ENCODE assay signal across 25 cellular contexts in genomic region chr5:56361398-56361797, GRCh38.
"Had no signal": no experiment of that assay in that cellular context is flagged by ENCODE, and none has a peak within 500 bp of the region (broad histone marks: within the 10 kb centered on the region; RNA-seq: fewer than 3 reads in every experiment).

No MANE protein-coding gene starts in this region.

- FAIRE-seq: pancreas, small intestine had no signal

- H3K27ac ChIP-seq: hepatocyte, left ventricle myocardium inferior, pancreas, prostate gland, sigmoid colon, tibial nerve, uterus had no signal

- H3K4me1 Mint-ChIP-seq: natural killer cell had no signal

- H3K4me2 ChIP-seq: hepatocyte had no signal

- H3K9me3 ChIP-seq: left ventricle myocardium inferior, pancreas, prostate gland, sigmoid colon, tibial nerve, uterus had no signal

- DNase-seq: islet precursor cell; left ventricle myocardium inferior; natural killer cell; nucleus accumbens; pancreas; posterior cingulate gyrus; retina; right cardiac atrium; sigmoid colon; small intestine; stimulated activated CD4-positive, alpha-beta T cell treated with anti-CD3 and anti-CD28 coated beads, Interleukin-1b, Interleukin-23, amount 100 ng/mL, for 48 hours; stimulated activated CD4-positive, alpha-beta T cell treated with anti-CD3 and anti-CD28 coated beads, Interleukin-2, amount 100 ng/mL, for 48 hours; stimulated activated CD4-positive, alpha-beta T cell treated with anti-CD3 and anti-CD28 coated beads, Interleukin-4, amount 100 ng/mL, for 4 hours; stimulated activated CD8-positive, alpha-beta memory T cell treated with anti-CD3 and anti-CD28 coated beads, Interleukin-4, amount 100 ng/mL, for 48 hours; stimulated activated naive CD4-positive, alpha-beta T cell treated with Interleukin-2 at 50 U/mL for 16 hours; stimulated activated naive CD8-positive, alpha-beta T cell treated with anti-CD3 and anti-CD28 coated beads, Interleukin-15, amount 100 ng/mL, for 72 hours; substantia nigra; uterus had no signal

- H3K4me3 Mint-ChIP-seq: natural killer cell; neural crest cell; stimulated activated memory B cell treated with anti-CD40 and anti-IgM and Interleukin-4, amounts not matched to agents 10 μg/mL and 1 μg/mL and 100 μg/mL, for 72 hours; stimulated activated naive CD8-positive, alpha-beta T cell treated with anti-CD3 and anti-CD28 coated beads, Interleukin-15, amount 100 ng/mL, for 72 hours; type B pancreatic cell had no signal

- ATAC-seq: natural killer cell; pancreas; right cardiac atrium; stimulated activated memory B cell treated with anti-CD40 and anti-IgM and Interleukin-4, amounts not matched to agents 10 μg/mL and 1 μg/mL and 100 μg/mL, for 72 hours; stimulated activated naive CD8-positive, alpha-beta T cell treated with anti-CD3 and anti-CD28 coated beads, Interleukin-15, amount 100 ng/mL, for 72 hours had no signal

- H3K4me3 ChIP-seq: hepatocyte, left ventricle myocardium inferior, lung, pancreas, prostate gland, sigmoid colon, tibial nerve, uterus had no signal

- H3K36me3 ChIP-seq: left ventricle myocardium inferior, pancreas, prostate gland, sigmoid colon, tibial nerve, uterus had no signal

- H2AFZ ChIP-seq: hepatocyte had no signal

- H3K79me2 ChIP-seq: hepatocyte had no signal

- H3K36me3 Mint-ChIP-seq: natural killer cell; stimulated activated memory B cell treated with anti-CD40 and anti-IgM and Interleukin-4, amounts not matched to agents 10 μg/mL and 1 μg/mL and 100 μg/mL, for 72 hours had no signal

- H3K27ac Mint-ChIP-seq: natural killer cell; stimulated activated memory B cell treated with anti-CD40 and anti-IgM and Interleukin-4, amounts not matched to agents 10 μg/mL and 1 μg/mL and 100 μg/mL, for 72 hours; stimulated activated naive CD8-positive, alpha-beta T cell treated with anti-CD3 and anti-CD28 coated beads, Interleukin-15, amount 100 ng/mL, for 72 hours; type B pancreatic cell had no signal

- H3K27me3 ChIP-seq: hepatocyte, pancreas, sigmoid colon, tibial nerve, uterus had no signal

- H3K27me3 Mint-ChIP-seq: stimulated activated memory B cell treated with anti-CD40 and anti-IgM and Interleukin-4, amounts not matched to agents 10 μg/mL and 1 μg/mL and 100 μg/mL, for 72 hours; stimulated activated naive CD8-positive, alpha-beta T cell treated with anti-CD3 and anti-CD28 coated beads, Interleukin-15, amount 100 ng/mL, for 72 hours; type B pancreatic cell had no signal
